In genomic region chr3:71046791-71047190, GRCh38 we compare ENCODE assay signal across 14 cellular contexts.
A peak's percentile ranks its signal among the peaks of the same experiment; 100 is the strongest.
DNase-seq lines count a peak whose midpoint lies in the region; ATAC-seq and TF ChIP-seq lines count a peak whose summit lies in the region.
"Had no signal": no experiment of that assay in that cellular context is flagged by ENCODE, and none has a peak within 500 bp of the region (broad histone marks: within the 10 kb centered on the region; RNA-seq: fewer than 3 reads in every experiment).

No MANE protein-coding gene starts in this region.

- no peak for ATAC-seq in activated CD8-positive, alpha-beta T cell treated with anti-CD3 and anti-CD28 coated beads for 36 hours

- H3K4me1 ChIP-seq in HUES48 (ENCODE audit: control insufficient read depth, insufficient read depth, low read length): peaks cover 67% of the 10 kb centered on the region
- H3K4me1 ChIP-seq in prostate gland (replicated peaks): peaks cover 23% of the 10 kb centered on the region

- peaks cover 90% of the 10 kb centered on the region for H3K4me1 Mint-ChIP-seq in activated CD8-positive, alpha-beta T cell treated with anti-CD3 and anti-CD28 coated beads for 36 hours (ENCODE audit: low read depth)
- peaks cover 59% of the 10 kb centered on the region for H3K4me1 Mint-ChIP-seq in glutamatergic neuron (ENCODE audit: low read depth, unreplicated experiment)
- peaks cover 75% of the 10 kb centered on the region for H3K4me1 Mint-ChIP-seq in activated T-helper 2 cell treated with anti-CD3 and anti-CD28 coated beads, Interferon-gamma antibody, Interleukin-2, Interleukin-4, amounts not matched to agents 10 μg/mL and 5 μg/mL and 100 μg/mL, durations not matched to agents 14 hours and 24 hours and 36 hours (ENCODE audit: low read depth)

- H3K9me3 ChIP-seq in HUES48 (ENCODE audit: control insufficient read depth, insufficient read depth, low read length): no peaks in the 10 kb centered on the region
- no peaks in the 10 kb centered on the region for H3K9me3 ChIP-seq in prostate gland
- H3K9me3 ChIP-seq: SJSA1 had no signal

- H3K9me3 Mint-ChIP-seq in activated CD8-positive, alpha-beta T cell treated with anti-CD3 and anti-CD28 coated beads for 36 hours: no peaks in the 10 kb centered on the region
- peaks cover 5% of the 10 kb centered on the region for H3K9me3 Mint-ChIP-seq in glutamatergic neuron (ENCODE audit: unreplicated experiment)
- no peaks in the 10 kb centered on the region for H3K9me3 Mint-ChIP-seq in activated T-helper 2 cell treated with anti-CD3 and anti-CD28 coated beads, Interferon-gamma antibody, Interleukin-2, Interleukin-4, amounts not matched to agents 10 μg/mL and 5 μg/mL and 100 μg/mL, durations not matched to agents 14 hours and 24 hours and 36 hours

- H3K4me3 ChIP-seq in HUES48 (ENCODE audit: low read depth, low read length) (no peak overlapping the region), prostate gland (no peak overlapping the region)
- H3K4me3 ChIP-seq: SJSA1 had no signal

- POLR2A ChIA-PET in activated CD8-positive, alpha-beta T cell treated with anti-CD3 and anti-CD28 coated beads for 36 hours (lab: Charles Lee): interaction anchor here (0.7 to 2.5 kb wide), 3 partner anchors 14 to 36 kb away, joined by 3 to 14 read pairs (median 3); no protein-coding TSS in a partner anchor

- H3K36me3 Mint-ChIP-seq in activated CD8-positive, alpha-beta T cell treated with anti-CD3 and anti-CD28 coated beads for 36 hours (ENCODE audit: low read depth): peaks cover 90% of the 10 kb centered on the region
- H3K36me3 Mint-ChIP-seq in glutamatergic neuron (ENCODE audit: unreplicated experiment): no peaks in the 10 kb centered on the region
- peaks cover 93% of the 10 kb centered on the region for H3K36me3 Mint-ChIP-seq in activated T-helper 2 cell treated with anti-CD3 and anti-CD28 coated beads, Interferon-gamma antibody, Interleukin-2, Interleukin-4, amounts not matched to agents 10 μg/mL and 5 μg/mL and 100 μg/mL, durations not matched to agents 14 hours and 24 hours and 36 hours (ENCODE audit: low read depth)

- peaks cover 12% of the 10 kb centered on the region for H3K36me3 ChIP-seq in HUES48 (ENCODE audit: control insufficient read depth, insufficient read depth, low read length)
- H3K36me3 ChIP-seq in prostate gland: no peaks in the 10 kb centered on the region

- H3K27me3 ChIP-seq in HUES48 (ENCODE audit: control insufficient read depth, insufficient read depth, low read length): no peaks in the 10 kb centered on the region
- H3K27me3 ChIP-seq in prostate gland (replicated peaks; ENCODE audit: insufficient read depth): no peaks in the 10 kb centered on the region
- H3K27me3 ChIP-seq: SJSA1 had no signal

- no peak for TF ChIP-seq POLR2A in prostate gland (IDR thresholded peaks at IDR 0.05)

- peak overlapping the region; percentile 58 for H3K27ac ChIP-seq in HUES48 (ENCODE audit: low read depth, low read length)
- H3K27ac ChIP-seq in prostate gland: peak overlapping the region; percentile 81 to 96
- H3K27ac ChIP-seq: C4-2B had no signal

- in situ Hi-C loops in GM13977 (cut with MboI; ENCODE audit: low pct_unique_long_range_greater_than_20kb, low sequenced_read_pairs, unreplicated experiment): no loop called here

- TF ChIP-seq CTCF in activated CD8-positive, alpha-beta T cell treated with anti-CD3 and anti-CD28 coated beads for 36 hours (IDR thresholded peaks at IDR 0.05): no peak
- TF ChIP-seq CTCF in glutamatergic neuron (IDR thresholded peaks at IDR 0.05; ENCODE audit: partially characterized antibody, unreplicated experiment) (no peak), prostate gland (IDR thresholded peaks at IDR 0.05) (no peak), GM13977 (IDR thresholded peaks at IDR 0.05; ENCODE audit: extremely low read depth, insufficient read depth, missing control alignments) (no peak), GM20000 (IDR thresholded peaks at IDR 0.05; ENCODE audit: extremely low read depth, missing control alignments) (no peak)

- no peak overlapping the region for H3K4me3 Mint-ChIP-seq in activated CD8-positive, alpha-beta T cell treated with anti-CD3 and anti-CD28 coated beads for 36 hours
- H3K4me3 Mint-ChIP-seq in glutamatergic neuron (ENCODE audit: unreplicated experiment): peak overlapping the region; percentile 26
- H3K4me3 Mint-ChIP-seq in activated T-helper 2 cell treated with anti-CD3 and anti-CD28 coated beads, Interferon-gamma antibody, Interleukin-2, Interleukin-4, amounts not matched to agents 10 μg/mL and 5 μg/mL and 100 μg/mL, durations not matched to agents 14 hours and 24 hours and 36 hours (ENCODE audit: low read depth): no peak overlapping the region

- no peak overlapping the region for H3K9ac ChIP-seq in HUES48 (ENCODE audit: low read depth, low read length)

- peak overlapping the region; percentile 90 for H3K27ac Mint-ChIP-seq in activated CD8-positive, alpha-beta T cell treated with anti-CD3 and anti-CD28 coated beads for 36 hours
- peak overlapping the region; percentile 56 for H3K27ac Mint-ChIP-seq in glutamatergic neuron (ENCODE audit: unreplicated experiment)
- H3K27ac Mint-ChIP-seq in activated T-helper 2 cell treated with anti-CD3 and anti-CD28 coated beads, Interferon-gamma antibody, Interleukin-2, Interleukin-4, amounts not matched to agents 10 μg/mL and 5 μg/mL and 100 μg/mL, durations not matched to agents 14 hours and 24 hours and 36 hours: no peak overlapping the region

- WGBS in prostate gland: 37% methylated on average over 3 of the region's 3 CpGs

- DNase-seq in activated CD8-positive, alpha-beta T cell treated with anti-CD3 and anti-CD28 coated beads for 36 hours: no peak
- DNase-seq in glutamatergic neuron (no peak), prostate gland (ENCODE audit: low spot score) (no peak), GM13977 (ENCODE audit: low spot score) (no peak), cerebellar cortex (ENCODE audit: low spot score) (no peak), GM20000 (ENCODE audit: low spot score) (no peak)
- no peak for DNase-seq in activated T-helper 2 cell treated with anti-CD3 and anti-CD28 coated beads, Interferon-gamma antibody, Interleukin-2, Interleukin-4, amounts not matched to agents 10 μg/mL and 5 μg/mL and 100 μg/mL, durations not matched to agents 14 hours and 24 hours and 36 hours (ENCODE audit: low spot score)
- DNase-seq: amniotic stem cell; midbrain; NCI-H2171; stimulated activated CD4-positive, alpha-beta T cell treated with anti-CD3 and anti-CD28 coated beads, Interleukin-2, amount 100 ng/mL, for 24 hours had no signal

- H3K27me3 Mint-ChIP-seq in activated CD8-positive, alpha-beta T cell treated with anti-CD3 and anti-CD28 coated beads for 36 hours: no peaks in the 10 kb centered on the region
- no peaks in the 10 kb centered on the region for H3K27me3 Mint-ChIP-seq in glutamatergic neuron (ENCODE audit: unreplicated experiment)
- H3K27me3 Mint-ChIP-seq in activated T-helper 2 cell treated with anti-CD3 and anti-CD28 coated beads, Interferon-gamma antibody, Interleukin-2, Interleukin-4, amounts not matched to agents 10 μg/mL and 5 μg/mL and 100 μg/mL, durations not matched to agents 14 hours and 24 hours and 36 hours (ENCODE audit: low read depth): no peaks in the 10 kb centered on the region

- CTCF ChIA-PET in activated CD8-positive, alpha-beta T cell treated with anti-CD3 and anti-CD28 coated beads for 36 hours (lab: Charles Lee): interaction anchor here (0.8 to 1.2 kb wide), 2 partner anchors 24 to 29 kb away, joined by 3 read pairs; no protein-coding TSS in a partner anchor

- intact Hi-C loops in activated CD8-positive, alpha-beta T cell treated with anti-CD3 and anti-CD28 coated beads for 36 hours (cut with micrococcal nuclease): no loop called here
- intact Hi-C loops in prostate gland (cut with DNase I): no loop called here
- intact Hi-C loops in activated T-helper 2 cell treated with anti-CD3 and anti-CD28 coated beads, Interferon-gamma antibody, Interleukin-2, Interleukin-4, amounts not matched to agents 10 μg/mL and 5 μg/mL and 100 μg/mL, durations not matched to agents 14 hours and 24 hours and 36 hours (cut with micrococcal nuclease): loop anchor here (1.0 to 2.0 kb wide), 2 partner anchors 16 to 36 kb away; no protein-coding TSS in a partner anchor
